1 cellular context compared by ENCODE assay signal in genomic region chr3:57826286-57826951, GRCh38.
TF ChIP-seq lines count a peak whose summit lies in the region.

No MANE protein-coding gene starts in this region.

TF ChIP-seq in GM12878, 131 proteins besides CTCF, POLR2A, EP300 and RAD21 (continued from another document):
- TF ChIP-seq ZNF687 (IDR thresholded peaks at IDR 0.05) (no peak), ZNF274 (IDR thresholded peaks at IDR 0.05; ENCODE audit: insufficient read depth, insufficient read length) (no peak), HDAC6 (IDR thresholded peaks at IDR 0.05; ENCODE audit: unreplicated experiment) (no peak), SMAD1 (IDR thresholded peaks at IDR 0.05; ENCODE audit: low read depth, partially characterized antibody) (no peak), SMC3 (IDR thresholded peaks at IDR 0.05; ENCODE audit: borderline replicate concordance, low read length) (peak; percentile 38; the same call in 1 of the 2 replicates), PBX3 (IDR thresholded peaks at IDR 0.05; ENCODE audit: insufficient replicate concordance, low read depth, low read length) (no peak), RAD51 (IDR thresholded peaks at IDR 0.05) (no peak), BACH1 (IDR thresholded peaks at IDR 0.05; ENCODE audit: borderline replicate concordance) (no peak), ZBTB40 (IDR thresholded peaks at IDR 0.05; ENCODE audit: borderline replicate concordance) (no peak), NR2C1 (IDR thresholded peaks at IDR 0.05) (0 out of 2 replicates have a peak, but pooled peaks have one; percentile 10), NR2F1 (conservative IDR thresholded peaks at IDR 0.05) (peak; percentile 31; the same call in 1 of the 2 replicates), HDGF (IDR thresholded peaks at IDR 0.05) (no peak), TARDBP (IDR thresholded peaks at IDR 0.05; ENCODE audit: borderline replicate concordance) (no peak), BCLAF1 (IDR thresholded peaks at IDR 0.05) (no peak), MTA2 (IDR thresholded peaks at IDR 0.05; ENCODE audit: low read depth) (no peak), ELK1 (IDR thresholded peaks at IDR 0.05; ENCODE audit: low read depth, low read length) (no peak), RELB (IDR thresholded peaks at IDR 0.05; ENCODE audit: low read depth) (no peak)
